ENCODE assay signal across 8 cellular contexts in genomic region chr17:1347681-1348318, GRCh38. TPM values are rescaled to one million over a fixed set of nuclear protein-coding genes. Genes with fewer than 3 reads are reported as not detected.
DNase-seq lines count a peak whose midpoint lies in the region; ATAC-seq and TF ChIP-seq lines count a peak whose summit lies in the region.

No MANE protein-coding gene starts in this region.

- peak overlapping the region; percentile 5 to 27 (median 16) for H3K4me3 ChIP-seq in fibroblast of lung (replicated peaks in 1 of 4; ENCODE audit: control extremely low read depth in 1 of 4, insufficient read depth in 1 of 4, low read depth in 3 of 4, low read length in 4 of 4)

- peaks cover 74% of the 10 kb centered on the region for H3K79me2 ChIP-seq in fibroblast of lung (ENCODE audit: control insufficient read depth, insufficient read depth, low read length)

- H3K9me3 Mint-ChIP-seq in WTC11 (no peaks in the 10 kb centered on the region; the same call in 1 of the 2 replicates), nephron progenitor cell (peaks cover 8% of the 10 kb centered on the region)

- peaks cover 3% of the 10 kb centered on the region for H3K4me1 ChIP-seq in fibroblast of lung (ENCODE audit: control insufficient read depth, extremely low read depth, insufficient read depth, low read length)

- H3K27me3 ChIP-seq in fibroblast of lung (ENCODE audit: control insufficient read depth, insufficient read depth, low read length), result no peaks in the 10 kb centered on the region

- H3K36me3 Mint-ChIP-seq in WTC11 (peaks cover 77% of the 10 kb centered on the region), nephron progenitor cell (ENCODE audit: low read depth) (peaks cover 88% of the 10 kb centered on the region)

- peaks cover 37% of the 10 kb centered on the region for H3K4me1 Mint-ChIP-seq in WTC11
- H3K4me1 Mint-ChIP-seq in nephron progenitor cell, result peaks cover 31% of the 10 kb centered on the region

- DNase-seq in AG08396 (ENCODE audit: low spot score) (peak; percentile 61), WTC11 (ENCODE audit: low spot score) (no peak), fibroblast of lung (ENCODE audit: low read depth in 2 of 2) (peak in 1 of 2 donors; percentile 59), nephron progenitor cell (no peak), EL (no peak)

- peaks cover 5% of the 10 kb centered on the region for H3K36me3 ChIP-seq in fibroblast of lung (ENCODE audit: control insufficient read depth, insufficient read depth, low read length)

- peak overlapping the region; percentile 81 for H3K4me2 ChIP-seq in fibroblast of lung (ENCODE audit: extremely low read depth, insufficient read depth, low read length)

- ATAC-seq in WTC11 (no peak), GM19455 (IDR thresholded peaks at IDR 0.05; ENCODE audit: unreplicated experiment) (no peak), HG02981 (IDR thresholded peaks at IDR 0.05; ENCODE audit: unreplicated experiment) (no peak), GM21447 (IDR thresholded peaks at IDR 0.05; ENCODE audit: unreplicated experiment) (no peak)

- H3K27me3 Mint-ChIP-seq in WTC11 (ENCODE audit: low read depth), result no peaks in the 10 kb centered on the region
- H3K27me3 Mint-ChIP-seq in nephron progenitor cell (ENCODE audit: low read depth, poor library complexity), result no peaks in the 10 kb centered on the region

- H3K27ac Mint-ChIP-seq in WTC11, result peak overlapping the region; percentile 86
- H3K27ac Mint-ChIP-seq in nephron progenitor cell, result peak overlapping the region; percentile 90

- TF ChIP-seq CTCF in WTC11 (IDR thresholded peaks at IDR 0.05), result no peak
- no peak for TF ChIP-seq CTCF in fibroblast of lung (conservative IDR thresholded peaks at IDR 0.05 in 1 of 2, IDR thresholded peaks at IDR 0.05 in 1 of 2; ENCODE audit: low read depth in 1 of 2, low read length in 2 of 2)
- no peak for TF ChIP-seq CTCF in nephron progenitor cell (IDR thresholded peaks at IDR 0.05)

- H4K20me1 ChIP-seq in fibroblast of lung (ENCODE audit: control insufficient read depth, extremely low read depth, insufficient read depth, low read length), result no peaks in the 10 kb centered on the region

- no peaks in the 10 kb centered on the region for H3K9me3 ChIP-seq in fibroblast of lung (ENCODE audit: control insufficient read depth, insufficient read depth, low read depth, low read length)

- H3K27ac ChIP-seq in fibroblast of lung (ENCODE audit: insufficient read depth, low read length), result peak overlapping the region; percentile 55

- H2AFZ ChIP-seq in fibroblast of lung (ENCODE audit: low read length), result no peak overlapping the region

- H3K4me3 Mint-ChIP-seq in WTC11 (no peak overlapping the region), nephron progenitor cell (no peak overlapping the region)

- POLR2A ChIA-PET in WTC11 (lab: Charles Lee), result interaction anchor here (0.7 kb wide), 1 partner anchor 103 kb away, joined by 3 read pairs; no protein-coding TSS in a partner anchor

- peak overlapping the region; percentile 37 for H3K9ac ChIP-seq in fibroblast of lung (ENCODE audit: insufficient read depth, low read length)

- CTCF ChIA-PET in WTC11 (lab: Charles Lee), result interaction anchor here (0.6 kb wide), 1 partner anchor 185 kb away, joined by 3 read pairs; no protein-coding TSS in a partner anchor

TF ChIP-seq in WTC11, 78 proteins besides CTCF, POLR2A, EP300 and RAD21 (continues in another document):
- TF ChIP-seq TEAD4 (CRISPR knock-in tag; IDR thresholded peaks at IDR 0.05), result no peak
- TF ChIP-seq, protein P1, sequence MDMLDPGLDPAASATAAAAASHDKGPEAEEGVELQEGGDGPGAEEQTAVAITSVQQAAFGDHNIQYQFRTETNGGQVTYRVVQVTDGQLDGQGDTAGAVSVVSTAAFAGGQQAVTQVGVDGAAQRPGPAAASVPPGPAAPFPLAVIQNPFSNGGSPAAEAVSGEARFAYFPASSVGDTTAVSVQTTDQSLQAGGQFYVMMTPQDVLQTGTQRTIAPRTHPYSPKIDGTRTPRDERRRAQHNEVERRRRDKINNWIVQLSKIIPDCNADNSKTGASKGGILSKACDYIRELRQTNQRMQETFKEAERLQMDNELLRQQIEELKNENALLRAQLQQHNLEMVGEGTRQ (CRISPR knock-in tag; IDR thresholded peaks at IDR 0.05), result no peak
- TF ChIP-seq JAZF1 (CRISPR knock-in tag; IDR thresholded peaks at IDR 0.05), result no peak
- TF ChIP-seq NR1H2 (CRISPR knock-in tag; IDR thresholded peaks at IDR 0.05), result no peak
- no peak for TF ChIP-seq TEAD1 (CRISPR knock-in tag; IDR thresholded peaks at IDR 0.05)
- no peak for TF ChIP-seq ZNF317 (CRISPR knock-in tag; IDR thresholded peaks at IDR 0.05; ENCODE audit: borderline replicate concordance, low read depth)
- no peak for TF ChIP-seq ZNF416 (CRISPR knock-in tag; IDR thresholded peaks at IDR 0.05)
- TF ChIP-seq, protein P2, sequence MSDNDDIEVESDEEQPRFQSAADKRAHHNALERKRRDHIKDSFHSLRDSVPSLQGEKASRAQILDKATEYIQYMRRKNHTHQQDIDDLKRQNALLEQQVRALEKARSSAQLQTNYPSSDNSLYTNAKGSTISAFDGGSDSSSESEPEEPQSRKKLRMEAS (CRISPR knock-in tag; IDR thresholded peaks at IDR 0.05), result no peak
- no peak for TF ChIP-seq MXD4 (CRISPR knock-in tag; IDR thresholded peaks at IDR 0.05; ENCODE audit: borderline replicate concordance)
- no peak for TF ChIP-seq STAT6 (CRISPR knock-in tag; conservative IDR thresholded peaks at IDR 0.05; ENCODE audit: low read depth)
- no peak for TF ChIP-seq GRHL2 (CRISPR knock-in tag; IDR thresholded peaks at IDR 0.05; ENCODE audit: insufficient replicate concordance, severe bottlenecking)
- no peak for TF ChIP-seq AR (CRISPR knock-in tag; IDR thresholded peaks at IDR 0.05)
- TF ChIP-seq IRF2 (CRISPR knock-in tag; IDR thresholded peaks at IDR 0.05; ENCODE audit: borderline replicate concordance, low read depth), result no peak
- no peak for TF ChIP-seq CREM (CRISPR knock-in tag; IDR thresholded peaks at IDR 0.05)
- TF ChIP-seq JUN (CRISPR knock-in tag; IDR thresholded peaks at IDR 0.05), result no peak
- no peak for TF ChIP-seq ZNF423 (CRISPR knock-in tag; IDR thresholded peaks at IDR 0.05)
- no peak for TF ChIP-seq SMAD3 (CRISPR knock-in tag; IDR thresholded peaks at IDR 0.05; ENCODE audit: borderline replicate concordance)

RNA-seq across cellular contexts. Expression of gene YWHAE, which starts 52.2 kb away (rescaled TPM):
- total RNA-seq in WTC11 (2021), result 1,033 to 1,180 TPM (median 1,148 TPM) in 3 replicates
- total RNA-seq in fibroblast of lung, result 307 and 364 TPM in 2 replicates
- 1,742 and 2,155 TPM in 2 replicates for polyA plus RNA-seq in fibroblast of lung
- polyA plus RNA-seq in fibroblast of lung (2012), result 1,148 and 1,177 TPM in 2 replicates
- polyA minus RNA-seq in fibroblast of lung (ENCODE audit: low replicate concordance), result 123 and 135 TPM in 2 replicates
